8 cellular contexts compared by ENCODE assay signal in the genomic region with DNA sequence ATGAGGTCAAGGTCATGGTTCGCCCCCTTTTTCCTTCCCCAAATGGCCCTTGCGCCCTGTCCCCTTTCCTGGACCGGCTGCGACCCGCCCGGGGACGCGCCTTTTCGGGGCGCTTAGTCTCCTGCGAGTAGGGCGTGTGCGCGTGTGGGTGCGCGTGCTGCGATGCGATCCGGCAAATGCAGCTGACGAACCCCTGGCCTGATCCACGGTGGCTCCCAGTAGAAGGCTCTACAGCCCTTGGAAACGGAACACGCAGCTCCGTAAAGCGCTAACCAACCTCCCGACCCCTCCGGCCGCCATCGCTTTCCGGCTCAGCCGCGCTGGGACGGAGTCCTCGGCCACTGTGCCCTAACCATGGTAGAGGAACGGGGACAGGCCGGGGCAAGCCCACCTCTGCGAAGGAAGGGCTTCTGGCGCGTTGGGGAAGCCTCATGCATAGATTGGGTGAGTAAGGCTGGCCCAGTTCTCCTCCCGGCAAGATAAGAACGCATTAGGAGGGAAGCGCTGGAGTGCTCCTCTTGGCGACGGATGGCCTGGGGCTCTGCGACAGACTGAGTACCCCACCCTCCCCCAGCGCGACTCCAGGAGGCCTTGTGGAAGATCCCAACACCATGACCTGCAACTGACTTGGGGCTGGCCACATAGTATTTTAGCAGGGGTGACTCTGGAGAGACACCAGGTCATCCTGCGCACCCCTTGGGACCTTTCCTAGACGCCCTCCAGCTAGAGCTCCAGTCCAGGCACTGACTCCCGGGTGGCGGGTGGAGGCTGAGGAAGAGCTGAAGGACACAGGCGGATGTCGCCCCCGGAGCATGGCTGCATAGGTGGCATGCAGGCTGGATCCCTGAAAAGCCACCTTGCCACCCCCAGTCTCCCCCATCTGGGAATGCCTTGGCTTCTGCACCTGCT. TPM values are rescaled to one million over a fixed set of nuclear protein-coding genes. Genes with fewer than 3 reads are reported as not detected.
A peak's percentile ranks its signal among the peaks of the same experiment; 100 is the strongest.
DNase-seq lines count a peak whose midpoint lies in the region; ATAC-seq and TF ChIP-seq lines count a peak whose summit lies in the region.

No MANE protein-coding gene starts in this region.

- TF ChIP-seq CTCF in Caco-2 (IDR thresholded peaks at IDR 0.05; ENCODE audit: insufficient read depth in 1 of 2, low read depth in 1 of 2, low read length in 1 of 2, severe bottlenecking in 1 of 2, unreplicated experiment in 1 of 2) (no peak), Peyer's patch (IDR thresholded peaks at IDR 0.05) (no peak), esophagus squamous epithelium (IDR thresholded peaks at IDR 0.05) (no peak), osteoblast (IDR thresholded peaks at IDR 0.05; ENCODE audit: extremely low read depth, low read depth, low read length) (no peak)

- H4K20me1 ChIP-seq in osteoblast (ENCODE audit: insufficient read depth, low read length): no peaks in the 10 kb centered on the region

- H3K4me3 ChIP-seq in Caco-2 (ENCODE audit: low read depth, low read length): peak overlapping the region; percentile 83
- H3K4me3 ChIP-seq in Peyer's patch: peak overlapping the region; percentile 64 to 87 (median 80)
- H3K4me3 ChIP-seq in esophagus squamous epithelium: peak overlapping the region; percentile 58 to 93 (median 80)
- H3K4me3 ChIP-seq in osteoblast (ENCODE audit: insufficient read depth, low read length): peak overlapping the region; percentile 69

- H3K27ac Mint-ChIP-seq in Caco-2 (ENCODE audit: unreplicated experiment): peak overlapping the region; percentile 87

- peak overlapping the region; percentile 59 for H2AFZ ChIP-seq in osteoblast (ENCODE audit: low read length)

- no peaks in the 10 kb centered on the region for H3K27me3 Mint-ChIP-seq in Caco-2 (ENCODE audit: insufficient read depth, unreplicated experiment)

- H3K27me3 ChIP-seq in Caco-2 (replicated peaks; ENCODE audit: control insufficient read depth, insufficient read depth, low read length) (no peaks in the 10 kb centered on the region), Peyer's patch (peaks cover 0 to 14% of the 10 kb centered on the region in 2 donors), esophagus squamous epithelium (peaks cover 0 to 78% (median 0%) of the 10 kb centered on the region in 4 donors), osteoblast (ENCODE audit: insufficient read depth, low read length) (peaks cover 62% of the 10 kb centered on the region)

- CTCF ChIA-PET in Caco-2 (lab: Charles Lee): interaction anchor here (0.9 kb wide), 1 partner anchor 17 kb away, joined by 4 read pairs; no protein-coding TSS in a partner anchor

- TF ChIP-seq POLR2A in Peyer's patch (IDR thresholded peaks at IDR 0.05): no peak
- no peak for TF ChIP-seq POLR2A in esophagus squamous epithelium (IDR thresholded peaks at IDR 0.05)

- H3K4me2 ChIP-seq in osteoblast (ENCODE audit: insufficient read depth, low read length): peak overlapping the region; percentile 67

- H3K36me3 ChIP-seq in Caco-2 (ENCODE audit: control insufficient read depth, insufficient read depth, low read length): no peaks in the 10 kb centered on the region
- H3K36me3 ChIP-seq in Peyer's patch: no peaks in the 10 kb centered on the region
- H3K36me3 ChIP-seq in esophagus squamous epithelium: no peaks in the 10 kb centered on the region
- no peaks in the 10 kb centered on the region for H3K36me3 ChIP-seq in osteoblast (ENCODE audit: insufficient read depth, low read length)

- WGBS in esophagus squamous epithelium, 2 donors: 3 to 15% methylated on average over 18 to 32 of the region's 54 CpGs

- POLR2A ChIA-PET in Caco-2 (lab: Charles Lee): interaction anchor here (0.7 kb wide), 1 partner anchor 17 kb away, joined by 3 read pairs; no protein-coding TSS in a partner anchor

- DNase-seq in Caco-2 (no peak), Peyer's patch (peak in 1 of 3 donors; percentile 39), esophagus squamous epithelium (lab: John Stamatoyannopoulos, UW) (no peak), osteoblast (ENCODE audit: insufficient read length, low spot score, missing footprints) (peak; percentile 78), substantia nigra (lab: John Stamatoyannopoulos, UW) (no peak)

- no peaks in the 10 kb centered on the region for H3K79me2 ChIP-seq in osteoblast (ENCODE audit: insufficient read depth, low read length)

- peaks cover 30% of the 10 kb centered on the region for H3K4me1 Mint-ChIP-seq in Caco-2 (ENCODE audit: low read depth, unreplicated experiment)

- H3K4me1 ChIP-seq in Caco-2 (peaks cover 15% of the 10 kb centered on the region), Peyer's patch (peaks cover 3 to 24% (median 7%) of the 10 kb centered on the region in 4 donors), esophagus squamous epithelium (peaks cover 23 to 62% (median 39%) of the 10 kb centered on the region in 3 donors), osteoblast (ENCODE audit: insufficient read depth, low read length) (peaks cover 5% of the 10 kb centered on the region)

- H3K36me3 Mint-ChIP-seq in Caco-2 (ENCODE audit: insufficient read depth, unreplicated experiment): peaks cover 5% of the 10 kb centered on the region

- H3K9me3 Mint-ChIP-seq in Caco-2 (ENCODE audit: unreplicated experiment): no peaks in the 10 kb centered on the region

- H3K4me3 Mint-ChIP-seq in Caco-2 (ENCODE audit: unreplicated experiment): peak overlapping the region; percentile 94

- intact Hi-C loops in Caco-2 (cut with micrococcal nuclease; ENCODE audit: unreplicated experiment) (no loop called here), esophagus squamous epithelium (cut with DNase I) (no loop called here)

- ATAC-seq in GM19467 (IDR thresholded peaks at IDR 0.05; ENCODE audit: unreplicated experiment) (no peak), GM19023 (IDR thresholded peaks at IDR 0.05; ENCODE audit: unreplicated experiment) (no peak), HG03520 (IDR thresholded peaks at IDR 0.05; ENCODE audit: unreplicated experiment) (no peak)

- H3K9me3 ChIP-seq in Caco-2: no peaks in the 10 kb centered on the region
- no peaks in the 10 kb centered on the region for H3K9me3 ChIP-seq in Peyer's patch
- no peaks in the 10 kb centered on the region for H3K9me3 ChIP-seq in esophagus squamous epithelium
- no peaks in the 10 kb centered on the region for H3K9me3 ChIP-seq in osteoblast (ENCODE audit: low read depth, low read length)

- no peak overlapping the region for H3K27ac ChIP-seq in Peyer's patch
- H3K27ac ChIP-seq in esophagus squamous epithelium: peak overlapping the region; percentile 74 to 82 (median 79)
- H3K27ac ChIP-seq in osteoblast (ENCODE audit: low read depth, low read length): no peak overlapping the region
- H3K27ac ChIP-seq in substantia nigra (ENCODE audit: low read depth, low read length, poor library complexity, severe bottlenecking): no peak overlapping the region

- TSS peak; percentile 47 for BruUV-seq in Caco-2 (replicated peaks; lab: Mats Ljungman, UMichigan)

RNA-seq across cellular contexts. Expression of a gene that starts 1.1 kb away (rescaled TPM):
- total RNA-seq in Caco-2 (2022) (8.6 and 9.5 TPM in 2 replicates), Peyer's patch (1 to 10 TPM in 1 of 4 donors, under 1 TPM in 2, not detected in 1; 0.54 to 1.1 (median 0.70) TPM), esophagus squamous epithelium (10 to 100 TPM in 3 of 4 donors, 1 to 10 TPM in 1; 7.2 to 24.7 (median 17.7) TPM), osteoblast (under 0.01 TPM in 2 replicates)

RNA-seq across cellular contexts. Expression of a gene that starts 30.8 kb away (rescaled TPM):
- total RNA-seq in Caco-2 (2022): 68.4 and 73.8 TPM in 2 replicates
- 10 to 100 TPM; 35.7 to 76.7 (median 51.8) TPM for total RNA-seq in Peyer's patch
- total RNA-seq in esophagus squamous epithelium: 10 to 100 TPM; 47.1 to 54.5 (median 48.7) TPM
- 29.8 and 34.0 TPM in 2 replicates for total RNA-seq in osteoblast

RNA-seq across cellular contexts. Expression of a gene that starts 35.6 kb away (rescaled TPM):
- total RNA-seq in Caco-2 (2022) (76.3 and 84.8 TPM in 2 replicates), Peyer's patch (100 to 1,000 TPM in 2 of 4 donors, 10 to 100 TPM in 2; 72.9 to 111 (median 92.5) TPM), esophagus squamous epithelium (10 to 100 TPM; 59.2 to 71.7 (median 66.4) TPM), osteoblast (25.9 and 26.8 TPM in 2 replicates)

Comparison
In these comparisons a context has a peak if more than half of its experiments do, and no peak if none do; other contexts are left out.
1. H3K27ac ChIP-seq: peak in esophagus squamous epithelium (4 of 4); none in Peyer's patch (0 of 4), osteoblast (single experiment) and substantia nigra (single experiment).
2. Peak in every context shown above with its lines, with median percentiles within 50 percentile points of each other: H3K4me3 ChIP-seq.